In the genomic region with DNA sequence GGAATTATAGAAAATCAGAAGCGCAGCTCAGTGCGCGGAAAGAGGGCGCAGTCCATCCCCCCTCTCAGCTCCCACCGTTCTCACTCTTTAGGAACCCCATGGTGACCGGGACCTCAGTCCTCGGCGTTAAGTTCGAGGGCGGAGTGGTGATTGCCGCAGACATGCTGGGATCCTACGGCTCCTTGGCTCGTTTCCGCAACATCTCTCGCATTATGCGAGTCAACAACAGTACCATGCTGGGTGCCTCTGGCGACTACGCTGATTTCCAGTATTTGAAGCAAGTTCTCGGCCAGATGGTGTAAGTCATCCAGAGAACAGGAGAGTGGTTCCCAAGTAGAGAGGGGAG, we compare ENCODE assay signal across 8 cellular contexts. TPM values are rescaled to one million over a fixed set of nuclear protein-coding genes. Genes with fewer than 3 reads are reported as not detected.
DNase-seq lines count a peak whose midpoint lies in the region; ATAC-seq lines count a peak whose summit lies in the region.

No MANE protein-coding gene starts in this region.

- peak overlapping the region; percentile 6 for H2BK120ac ChIP-seq in mesenchymal stem cell (ENCODE audit: low read depth, low read length)

- H3K79me2 ChIP-seq in ACC112 (ENCODE audit: control insufficient read depth, insufficient read depth, low read length, unreplicated experiment) = peaks cover 25% of the 10 kb centered on the region

- DNase-seq in SJSA1 (ENCODE audit: low read depth in 1 of 2, low spot score in 2 of 2) (no peak), mesenchymal stem cell (peak; percentile 47), NCI-H1436 (lab: John Stamatoyannopoulos, UW) (no peak)

- H4K8ac ChIP-seq in mesenchymal stem cell (ENCODE audit: low read length) = no peak overlapping the region

- H2BK5ac ChIP-seq in mesenchymal stem cell (ENCODE audit: low read depth, low read length, poor library complexity, severe bottlenecking) = no peak overlapping the region

- peak overlapping the region; percentile 78 for H4K91ac ChIP-seq in mesenchymal stem cell (ENCODE audit: low read length)

- peak overlapping the region in 1 of 2 experiments; percentile 13 for H2BK12ac ChIP-seq in mesenchymal stem cell (ENCODE audit: low read length in 2 of 2)

- peak overlapping the region; percentile 72 to 78 for H3K18ac ChIP-seq in mesenchymal stem cell (ENCODE audit: low read depth in 1 of 2, low read length in 2 of 2)

- peak overlapping the region; percentile 92 for H3K4me2 ChIP-seq in mesenchymal stem cell (ENCODE audit: low read length, poor library complexity, severe bottlenecking)

- peaks cover 22% of the 10 kb centered on the region for H3K36me3 ChIP-seq in ACC112 (ENCODE audit: insufficient read depth, low read length)
- peaks cover 53% of the 10 kb centered on the region for H3K36me3 ChIP-seq in SJSA1
- peaks cover 17 to 33% of the 10 kb centered on the region in 2 donors for H3K36me3 ChIP-seq in duodenal mucosa (ENCODE audit: control insufficient read depth in 1 of 2, insufficient read depth in 2 of 2, low read length in 2 of 2)
- H3K36me3 ChIP-seq in mesenchymal stem cell (ENCODE audit: control insufficient read depth in 1 of 2, insufficient read depth in 2 of 2, low read depth in 1 of 2, low read length in 2 of 2) = peaks cover 12 to 39% of the 10 kb centered on the region in 2 experiments
- peaks cover 29% of the 10 kb centered on the region for H3K36me3 ChIP-seq in thymus (ENCODE audit: control insufficient read depth, insufficient read depth)

- peak overlapping the region; percentile 88 for H3K27ac ChIP-seq in ACC112 (ENCODE audit: low read depth, low read length)
- peak overlapping the region; percentile 93 for H3K27ac ChIP-seq in SJSA1
- peak overlapping the region; percentile 57 for H3K27ac ChIP-seq in duodenal mucosa (ENCODE audit: low read depth, low read length)
- peak overlapping the region; percentile 43 for H3K27ac ChIP-seq in mesenchymal stem cell (ENCODE audit: low read length, poor library complexity, severe bottlenecking)
- H3K27ac ChIP-seq in thymus (ENCODE audit: low read depth) = peak overlapping the region; percentile 33

- H3K9me3 ChIP-seq in SJSA1 (replicated peaks) = 0 out of 2 replicates have a peak, but pooled peaks cover 2% of the 10 kb centered on the region
- no peaks in the 10 kb centered on the region for H3K9me3 ChIP-seq in duodenal mucosa (ENCODE audit: control insufficient read depth in 1 of 2, low read length in 2 of 2)
- no peaks in the 10 kb centered on the region for H3K9me3 ChIP-seq in mesenchymal stem cell (ENCODE audit: control insufficient read depth, low read length)
- no peaks in the 10 kb centered on the region for H3K9me3 ChIP-seq in thymus (ENCODE audit: control insufficient read depth)

- peak overlapping the region; percentile 84 to 93 for H3K9ac ChIP-seq in duodenal mucosa (ENCODE audit: low read depth in 1 of 2, low read length in 2 of 2)
- H3K9ac ChIP-seq in mesenchymal stem cell (ENCODE audit: low read length) = peak overlapping the region; percentile 96

- peak overlapping the region; percentile 44 for H2AK5ac ChIP-seq in mesenchymal stem cell (ENCODE audit: low read length, severe bottlenecking)

- H3K4me3 ChIP-seq in ACC112 (ENCODE audit: low read depth, low read length) = peak overlapping the region; percentile 94
- H3K4me3 ChIP-seq in SJSA1 = peak overlapping the region; percentile 86
- peak overlapping the region; percentile 92 to 99 for H3K4me3 ChIP-seq in duodenal mucosa (ENCODE audit: low read depth in 1 of 2, low read length in 2 of 2)
- peak overlapping the region; percentile 86 to 94 for H3K4me3 ChIP-seq in mesenchymal stem cell (ENCODE audit: insufficient read depth in 1 of 2, low read depth in 1 of 2, low read length in 2 of 2)
- peak overlapping the region; percentile 68 for H3K4me3 ChIP-seq in thymus (ENCODE audit: low read length)

- ATAC-seq in GM21515 (IDR thresholded peaks at IDR 0.05; ENCODE audit: unreplicated experiment) = peak; percentile 18
- no peak for ATAC-seq in HG02884 (IDR thresholded peaks at IDR 0.05; ENCODE audit: unreplicated experiment)

- no peak overlapping the region for H3K14ac ChIP-seq in mesenchymal stem cell (ENCODE audit: low read length in 2 of 2)

- H3K79me1 ChIP-seq in mesenchymal stem cell (replicated peaks; ENCODE audit: low read length, poor library complexity, severe bottlenecking) = peaks cover 7% of the 10 kb centered on the region

- peaks cover 23% of the 10 kb centered on the region for H3K4me1 ChIP-seq in ACC112 (ENCODE audit: control insufficient read depth, insufficient read depth, low read length, unreplicated experiment)
- H3K4me1 ChIP-seq in SJSA1 (replicated peaks) = peaks cover 32% of the 10 kb centered on the region
- peaks cover 11 to 12% of the 10 kb centered on the region in 2 donors for H3K4me1 ChIP-seq in duodenal mucosa (ENCODE audit: control insufficient read depth in 1 of 2, insufficient read depth in 2 of 2, low read length in 2 of 2)
- H3K4me1 ChIP-seq in mesenchymal stem cell (ENCODE audit: control insufficient read depth, insufficient read depth, low read depth, low read length) = peaks cover 4% of the 10 kb centered on the region
- H3K4me1 ChIP-seq in thymus (ENCODE audit: control insufficient read depth, insufficient read depth, low read length) = peaks cover 11% of the 10 kb centered on the region

- H2AFZ ChIP-seq in ACC112 (ENCODE audit: low read length, unreplicated experiment) (peak overlapping the region; percentile 78), mesenchymal stem cell (ENCODE audit: low read depth, low read length) (no peak overlapping the region)

- 1% methylated on average over 19 of the region's 19 CpGs for WGBS in mesenchymal stem cell
- under 1% methylated on average over 19 of the region's 19 CpGs for WGBS in thymus

- H3K4ac ChIP-seq in mesenchymal stem cell (ENCODE audit: low read depth in 1 of 2, low read length in 2 of 2) = peak overlapping the region; percentile 37 to 87

- H3K23ac ChIP-seq in mesenchymal stem cell (ENCODE audit: low read length in 2 of 2) = peak overlapping the region in 1 of 2 experiments; percentile 83

- no peak overlapping the region for H2BK15ac ChIP-seq in mesenchymal stem cell (ENCODE audit: low read depth, poor library complexity, severe bottlenecking)

- no peaks in the 10 kb centered on the region for H3K27me3 ChIP-seq in ACC112 (ENCODE audit: insufficient read depth, low read length)
- H3K27me3 ChIP-seq in SJSA1 (replicated peaks) = no peaks in the 10 kb centered on the region
- no peaks in the 10 kb centered on the region for H3K27me3 ChIP-seq in duodenal mucosa (ENCODE audit: control insufficient read depth in 1 of 2, insufficient read depth in 2 of 2, low read length in 2 of 2)
- H3K27me3 ChIP-seq in mesenchymal stem cell (ENCODE audit: control insufficient read depth in 1 of 2, insufficient read depth in 1 of 2, low read length in 2 of 2) = no peaks in the 10 kb centered on the region
- H3K27me3 ChIP-seq in thymus (ENCODE audit: control insufficient read depth, insufficient read depth) = no peaks in the 10 kb centered on the region

RNA-seq across cellular contexts. Expression of a gene that starts 0.5 kb away (rescaled TPM):
- total RNA-seq in SJSA1 (2014; rRNA removed; shearing (Covaris generic)) = 559 and 717 TPM in 2 replicates
- polyA plus RNA-seq in mesenchymal stem cell (2013, experiment 1 of 2) = 383 TPM
- 390 TPM for polyA plus RNA-seq in mesenchymal stem cell (2013, experiment 2 of 2)
- polyA plus RNA-seq in thymus = 371 TPM

RNA-seq across cellular contexts. Expression of a gene that starts 27.4 kb away (rescaled TPM):
- total RNA-seq in SJSA1 (2014; rRNA removed; shearing (Covaris generic)) = 21.6 and 31.1 TPM in 2 replicates
- polyA plus RNA-seq in mesenchymal stem cell (2013, experiment 1 of 2) = 23.4 TPM
- polyA plus RNA-seq in mesenchymal stem cell (2013, experiment 2 of 2) = 22.9 TPM
- 6.4 TPM for polyA plus RNA-seq in thymus

RNA-seq across cellular contexts. Expression of a gene that starts 52.8 kb away (rescaled TPM):
- 32.2 and 46.9 TPM in 2 replicates for total RNA-seq in SJSA1 (2014; rRNA removed; shearing (Covaris generic))
- polyA plus RNA-seq in mesenchymal stem cell (2013, experiment 1 of 2) = 31.1 TPM
- polyA plus RNA-seq in mesenchymal stem cell (2013, experiment 2 of 2) = 32.1 TPM
- 32.9 TPM for polyA plus RNA-seq in thymus

RNA-seq across cellular contexts. Expression of a gene that starts 59.4 kb away (rescaled TPM):
- total RNA-seq in SJSA1 (2014; rRNA removed; shearing (Covaris generic)) = 14.5 and 34.0 TPM in 2 replicates
- polyA plus RNA-seq in mesenchymal stem cell (2013, experiment 1 of 2) = 22.7 TPM
- polyA plus RNA-seq in mesenchymal stem cell (2013, experiment 2 of 2) = 18.9 TPM
- 33.5 TPM for polyA plus RNA-seq in thymus

Comparison
In these comparisons a context has a peak if more than half of its experiments do, and no peak if none do; other contexts are left out.
1. H3K27ac ChIP-seq: peak in every context shown above with its lines; median percentile 93 in SJSA1; 88 in ACC112; 57 in duodenal mucosa; 43 in mesenchymal stem cell; 33 in thymus.